10 cellular contexts compared by ENCODE assay signal in genomic region chr9:136977223-136978072, GRCh38. TPM values are rescaled to one million over a fixed set of nuclear protein-coding genes. Genes with fewer than 3 reads are reported as not detected.
A peak's percentile ranks its signal among the peaks of the same experiment; 100 is the strongest.
DNase-seq lines count a peak whose midpoint lies in the region; TF ChIP-seq lines count a peak whose summit lies in the region.
"Had no signal": no experiment of that assay in that cellular context is flagged by ENCODE, and none has a peak within 500 bp of the region (broad histone marks: within the 10 kb centered on the region; RNA-seq: fewer than 3 reads in every experiment).

PTGDS (plus strand) TSS chr9:136977504; CDS start chr9:136977579, 75 bp downstream.

- WGBS in lower leg skin, 2 donors, result 50 to 73% methylated on average over 12 to 31 of the region's 44 CpGs

- H3K36me3 ChIP-seq in HUES6 (ENCODE audit: control insufficient read depth, insufficient read depth, low read length) (no peaks in the 10 kb centered on the region), stomach smooth muscle (ENCODE audit: control insufficient read depth in 2 of 2, insufficient read depth in 2 of 2, low read length in 2 of 2) (no peaks in the 10 kb centered on the region)

- H3K4me3 ChIP-seq in HUES6 (ENCODE audit: low read depth, low read length) (peak within 1 kb of the TSS; percentile 78), lower leg skin (ENCODE audit: low read depth, poor library complexity, severe bottlenecking) (no peak within 1 kb of the TSS), stomach smooth muscle (ENCODE audit: low read length in 2 of 2) (peak within 1 kb of the TSS; percentile 25 to 66)

- intact Hi-C loops in dendritic cell treated with granulocyte-macrophage colony-stimulating factor and Interleukin-4, amounts not matched to agents 40 ng/mL and 50 ng/mL, for 4 days (cut with micrococcal nuclease), result loop anchor here (1.0 kb wide), 1 partner anchor 15 kb away; the partner anchor contains the start of gene PAXX
- intact Hi-C loops in lower leg skin (cut with DNase I; ENCODE audit: low total_unique reads), result no loop called here

- H3K4me3 Mint-ChIP-seq in dendritic cell treated with granulocyte-macrophage colony-stimulating factor and Interleukin-4, amounts not matched to agents 40 ng/mL and 50 ng/mL, for 4 days, result peak within 1 kb of the TSS; percentile 39

- DNase-seq in lower leg skin (ENCODE audit: low spot score in 2 of 2) (no peak), SK-N-DZ (ENCODE audit: low spot score) (no peak), HCEC 1CT (no peak), GM20000 (ENCODE audit: low spot score) (no peak), GDM1 (lab: John Stamatoyannopoulos, UW) (no peak)

- H3K27ac Mint-ChIP-seq in dendritic cell treated with granulocyte-macrophage colony-stimulating factor and Interleukin-4, amounts not matched to agents 40 ng/mL and 50 ng/mL, for 4 days, result peak within 1 kb of the TSS; percentile 29

- no peaks in the 10 kb centered on the region for H3K36me3 Mint-ChIP-seq in dendritic cell treated with granulocyte-macrophage colony-stimulating factor and Interleukin-4, amounts not matched to agents 40 ng/mL and 50 ng/mL, for 4 days (ENCODE audit: low read depth)

- peaks cover 7% of the 10 kb centered on the region for H3K4me1 ChIP-seq in HUES6 (ENCODE audit: control insufficient read depth, insufficient read depth, low read length)
- peaks cover 19% of the 10 kb centered on the region for H3K4me1 ChIP-seq in stomach smooth muscle (ENCODE audit: control insufficient read depth, insufficient read depth, low read length)

- H3K9me3 ChIP-seq in HUES6 (ENCODE audit: control insufficient read depth, insufficient read depth, low read depth, low read length) (no peaks in the 10 kb centered on the region), stomach smooth muscle (ENCODE audit: control insufficient read depth in 2 of 2, low read length in 2 of 2) (no peaks in the 10 kb centered on the region)

- no peak for TF ChIP-seq POLR2A in lower leg skin (IDR thresholded peaks at IDR 0.05)

- H3K9ac ChIP-seq in HUES6 (ENCODE audit: low read length) (no peak within 1 kb of the TSS), stomach smooth muscle (ENCODE audit: low read length in 2 of 2) (no peak within 1 kb of the TSS)

- peaks cover 31% of the 10 kb centered on the region for H3K4me1 Mint-ChIP-seq in dendritic cell treated with granulocyte-macrophage colony-stimulating factor and Interleukin-4, amounts not matched to agents 40 ng/mL and 50 ng/mL, for 4 days (ENCODE audit: low read depth)

- no peak within 1 kb of the TSS for H3K27ac ChIP-seq in HUES6 (ENCODE audit: low read depth, low read length)
- H3K27ac ChIP-seq in stomach smooth muscle (ENCODE audit: low read length), result no peak within 1 kb of the TSS
- H3K27ac ChIP-seq: epithelial cell of prostate had no signal

- H3K27me3 ChIP-seq in HUES6 (ENCODE audit: control insufficient read depth, insufficient read depth, low read length), result peaks cover 9% of the 10 kb centered on the region; the same call in 1 of the 2 replicates
- H3K27me3 ChIP-seq in stomach smooth muscle (ENCODE audit: control insufficient read depth in 1 of 2, insufficient read depth in 2 of 2, low read length in 2 of 2), result peaks cover 5 to 7% of the 10 kb centered on the region in 2 donors

- TF ChIP-seq CTCF in lower leg skin (IDR thresholded peaks at IDR 0.05), result no peak
- TF ChIP-seq CTCF in GM20000 (IDR thresholded peaks at IDR 0.05; ENCODE audit: extremely low read depth, missing control alignments), result no peak

- H3K27me3 Mint-ChIP-seq in dendritic cell treated with granulocyte-macrophage colony-stimulating factor and Interleukin-4, amounts not matched to agents 40 ng/mL and 50 ng/mL, for 4 days, result peaks cover 61% of the 10 kb centered on the region

- no peaks in the 10 kb centered on the region for H3K9me3 Mint-ChIP-seq in dendritic cell treated with granulocyte-macrophage colony-stimulating factor and Interleukin-4, amounts not matched to agents 40 ng/mL and 50 ng/mL, for 4 days

RNA-seq across cellular contexts. Expression of gene PTGDS, which starts in this region (rescaled TPM):
- 10 to 100 TPM in 3 of 4 donors, 1 to 10 TPM in 1; 9.7 to 75.3 (median 14.8) TPM for total RNA-seq in lower leg skin
- not detected in 2 replicates for polyA plus RNA-seq in SK-N-DZ (2014; cell fraction: cytosol; rRNA removed)
- polyA plus RNA-seq in SK-N-DZ (2014; cell fraction: nucleus; rRNA removed), result not detected in 2 replicates
- total RNA-seq: NCI-H460 had no signal
